ENCODE assay signal across 1 cellular context in genomic region chr1:156767101-156767878, GRCh38.
TF ChIP-seq lines count a peak whose summit lies in the region.

A gene with protein sequence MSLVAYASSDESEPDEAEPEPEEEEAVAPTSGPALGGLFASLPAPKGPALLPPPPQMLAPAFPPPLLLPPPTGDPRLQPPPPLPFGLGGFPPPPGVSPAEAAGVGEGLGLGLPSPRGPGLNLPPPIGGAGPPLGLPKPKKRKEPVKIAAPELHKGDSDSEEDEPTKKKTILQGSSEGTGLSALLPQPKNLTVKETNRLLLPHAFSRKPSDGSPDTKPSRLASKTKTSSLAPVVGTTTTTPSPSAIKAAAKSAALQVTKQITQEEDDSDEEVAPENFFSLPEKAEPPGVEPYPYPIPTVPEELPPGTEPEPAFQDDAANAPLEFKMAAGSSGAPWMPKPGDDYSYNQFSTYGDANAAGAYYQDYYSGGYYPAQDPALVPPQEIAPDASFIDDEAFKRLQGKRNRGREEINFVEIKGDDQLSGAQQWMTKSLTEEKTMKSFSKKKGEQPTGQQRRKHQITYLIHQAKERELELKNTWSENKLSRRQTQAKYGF (plus strand): TSS chr1:156767535. CDS start chr1:156767772, 237 bp downstream.

TF ChIP-seq in K562, 482 proteins besides CTCF, POLR2A, EP300 and RAD21 (continued from another document and continues in another):
- TF ChIP-seq CHD7 (IDR thresholded peaks at IDR 0.05; ENCODE audit: low read depth, low read length) = no peak
- TF ChIP-seq ZNF197 (CRISPR knock-in tag; IDR thresholded peaks at IDR 0.05; ENCODE audit: low read depth) = peak; percentile 99
- peak; percentile 96 to 98 for TF ChIP-seq SIX5 (IDR thresholded peaks at IDR 0.05; ENCODE audit: borderline replicate concordance in 1 of 2, insufficient read depth in 1 of 2, low read depth in 1 of 2, low read length in 2 of 2)
- TF ChIP-seq SMAD2 (IDR thresholded peaks at IDR 0.05; ENCODE audit: low read depth, low read length) = peak; percentile 93; the same call in 1 of the 2 replicates
- no peak for TF ChIP-seq PHF21A (IDR thresholded peaks at IDR 0.05; ENCODE audit: borderline replicate concordance, low read depth)
- TF ChIP-seq TFAP4 (CRISPR knock-in tag; IDR thresholded peaks at IDR 0.05; ENCODE audit: borderline replicate concordance) = peak; percentile 74
- TF ChIP-seq SAFB (IDR thresholded peaks at IDR 0.05; ENCODE audit: borderline replicate concordance, low read depth, low read length) = no peak
- TF ChIP-seq CHD2 (IDR thresholded peaks at IDR 0.05; ENCODE audit: low read depth, low read length) = peak; percentile 58
- peak; percentile 98 for TF ChIP-seq NFRKB (IDR thresholded peaks at IDR 0.05; ENCODE audit: low read depth)
- TF ChIP-seq BDP1 (IDR thresholded peaks at IDR 0.05; ENCODE audit: insufficient read depth, insufficient read length) = no peak
- TF ChIP-seq NUFIP1 (IDR thresholded peaks at IDR 0.05; ENCODE audit: partially characterized antibody) = no peak
- TF ChIP-seq BRD9 (IDR thresholded peaks at IDR 0.05; ENCODE audit: low read depth, partially characterized antibody) = peak; percentile 93
- TF ChIP-seq TCFL5 (CRISPR knock-in tag; conservative IDR thresholded peaks at IDR 0.05) = no peak; the same call in 1 of the 2 replicates
- TF ChIP-seq GATAD2A (IDR thresholded peaks at IDR 0.05) = no peak
- TF ChIP-seq HEY1 (CRISPR knock-in tag; IDR thresholded peaks at IDR 0.05; ENCODE audit: borderline replicate concordance) = no peak
- TF ChIP-seq, protein P1, sequence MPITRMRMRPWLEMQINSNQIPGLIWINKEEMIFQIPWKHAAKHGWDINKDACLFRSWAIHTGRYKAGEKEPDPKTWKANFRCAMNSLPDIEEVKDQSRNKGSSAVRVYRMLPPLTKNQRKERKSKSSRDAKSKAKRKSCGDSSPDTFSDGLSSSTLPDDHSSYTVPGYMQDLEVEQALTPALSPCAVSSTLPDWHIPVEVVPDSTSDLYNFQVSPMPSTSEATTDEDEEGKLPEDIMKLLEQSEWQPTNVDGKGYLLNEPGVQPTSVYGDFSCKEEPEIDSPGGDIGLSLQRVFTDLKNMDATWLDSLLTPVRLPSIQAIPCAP (CRISPR knock-in tag; IDR thresholded peaks at IDR 0.05; ENCODE audit: borderline replicate concordance) = peak; percentile 80; the same call in 1 of the 2 replicates
- TF ChIP-seq CHD4 (IDR thresholded peaks at IDR 0.05; ENCODE audit: insufficient read depth, insufficient replicate concordance, low read depth, low read length, poor library complexity, severe bottlenecking) = no peak
- TF ChIP-seq PHTF2 (CRISPR knock-in tag; IDR thresholded peaks at IDR 0.05) = no peak
- no peak for TF ChIP-seq NEUROD1 (IDR thresholded peaks at IDR 0.05; ENCODE audit: borderline replicate concordance, low read depth, low read length, partially characterized antibody)
- peak; percentile 79; the same call in 1 of the 2 replicates for TF ChIP-seq ZKSCAN8 (CRISPR knock-in tag; IDR thresholded peaks at IDR 0.05)
- no peak for TF ChIP-seq ZSCAN32 (CRISPR knock-in tag; IDR thresholded peaks at IDR 0.05)
- TF ChIP-seq SLC30A9 (CRISPR knock-in tag; IDR thresholded peaks at IDR 0.05) = no peak
- no peak for TF ChIP-seq ILF3 (IDR thresholded peaks at IDR 0.05; ENCODE audit: borderline replicate concordance)
- TF ChIP-seq MEF2A (IDR thresholded peaks at IDR 0.05; ENCODE audit: control insufficient read depth, low read depth, low read length) = no peak
- TF ChIP-seq BCL6 (CRISPR knock-in tag; IDR thresholded peaks at IDR 0.05) = peak; percentile 53; the same call in 1 of the 2 replicates
- TF ChIP-seq ZNF766 (CRISPR knock-in tag; conservative IDR thresholded peaks at IDR 0.05) = peak; percentile 99
- TF ChIP-seq TBL1XR1 (IDR thresholded peaks at IDR 0.05; ENCODE audit: low read length in 2 of 2) = peak; percentile 59 to 72
- TF ChIP-seq RERE (CRISPR knock-in tag; IDR thresholded peaks at IDR 0.05; ENCODE audit: borderline replicate concordance) = no peak
- peak; percentile 95 for TF ChIP-seq MBD2 (IDR thresholded peaks at IDR 0.05; ENCODE audit: borderline replicate concordance, low read depth)
